ENCODE assay signal across 2 cellular contexts in the genomic region with DNA sequence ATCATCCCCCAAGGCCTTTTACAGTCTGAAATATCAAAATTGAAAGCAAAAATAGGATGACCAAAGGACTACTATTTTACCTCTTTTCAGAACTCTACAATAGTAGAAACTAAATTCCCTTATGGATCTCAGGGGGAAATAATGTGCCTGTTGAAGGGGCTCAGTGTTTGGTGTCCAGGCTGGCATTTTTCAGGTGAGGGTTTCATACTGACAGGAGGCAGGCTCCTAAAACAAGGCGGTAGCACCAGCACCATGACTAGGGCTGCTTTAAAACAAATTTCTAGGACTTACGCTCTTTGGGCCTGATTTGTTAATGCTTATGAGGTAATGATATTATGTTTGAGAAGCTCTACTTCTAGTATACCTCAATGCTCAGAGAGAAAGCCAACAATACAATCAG.
TF ChIP-seq lines count a peak whose summit lies in the region.

No MANE protein-coding gene starts in this region.

TF ChIP-seq in HepG2, 621 proteins besides CTCF, POLR2A, EP300 and RAD21:
- TF ChIP-seq NONO (IDR thresholded peaks at IDR 0.05) (no peak), NONO (CRISPR knock-in tag; conservative IDR thresholded peaks at IDR 0.05) (no peak), POLR2G (IDR thresholded peaks at IDR 0.05; ENCODE audit: low read depth, low read length) (peak; percentile 55), ZNF83 (CRISPR knock-in tag; IDR thresholded peaks at IDR 0.05; ENCODE audit: borderline replicate concordance) (no peak), ZNF562 (CRISPR knock-in tag; IDR thresholded peaks at IDR 0.05; ENCODE audit: borderline replicate concordance) (no peak), POLR2AphosphoS5 (IDR thresholded peaks at IDR 0.05; ENCODE audit: low read depth, low read length) (peak; percentile 38; the same call in 1 of the 2 replicates)

TF ChIP-seq in WTC11, 78 proteins besides CTCF, POLR2A, EP300 and RAD21:
- TF ChIP-seq, protein P1, sequence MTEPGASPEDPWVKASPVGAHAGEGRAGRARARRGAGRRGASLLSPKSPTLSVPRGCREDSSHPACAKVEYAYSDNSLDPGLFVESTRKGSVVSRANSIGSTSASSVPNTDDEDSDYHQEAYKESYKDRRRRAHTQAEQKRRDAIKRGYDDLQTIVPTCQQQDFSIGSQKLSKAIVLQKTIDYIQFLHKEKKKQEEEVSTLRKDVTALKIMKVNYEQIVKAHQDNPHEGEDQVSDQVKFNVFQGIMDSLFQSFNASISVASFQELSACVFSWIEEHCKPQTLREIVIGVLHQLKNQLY (CRISPR knock-in tag; IDR thresholded peaks at IDR 0.05): no peak
- TF ChIP-seq JAZF1 (CRISPR knock-in tag; IDR thresholded peaks at IDR 0.05): no peak
- TF ChIP-seq ZNF396 (CRISPR knock-in tag; IDR thresholded peaks at IDR 0.05; ENCODE audit: borderline replicate concordance): no peak
- TF ChIP-seq ESRRA (CRISPR knock-in tag; IDR thresholded peaks at IDR 0.05; ENCODE audit: borderline replicate concordance): no peak
- TF ChIP-seq, protein P2, sequence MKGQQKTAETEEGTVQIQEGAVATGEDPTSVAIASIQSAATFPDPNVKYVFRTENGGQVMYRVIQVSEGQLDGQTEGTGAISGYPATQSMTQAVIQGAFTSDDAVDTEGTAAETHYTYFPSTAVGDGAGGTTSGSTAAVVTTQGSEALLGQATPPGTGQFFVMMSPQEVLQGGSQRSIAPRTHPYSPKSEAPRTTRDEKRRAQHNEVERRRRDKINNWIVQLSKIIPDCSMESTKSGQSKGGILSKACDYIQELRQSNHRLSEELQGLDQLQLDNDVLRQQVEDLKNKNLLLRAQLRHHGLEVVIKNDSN (CRISPR knock-in tag; IDR thresholded peaks at IDR 0.05): no peak
- no peak for TF ChIP-seq FOXJ3 (CRISPR knock-in tag; IDR thresholded peaks at IDR 0.05; ENCODE audit: borderline replicate concordance)
